In the genomic region with DNA sequence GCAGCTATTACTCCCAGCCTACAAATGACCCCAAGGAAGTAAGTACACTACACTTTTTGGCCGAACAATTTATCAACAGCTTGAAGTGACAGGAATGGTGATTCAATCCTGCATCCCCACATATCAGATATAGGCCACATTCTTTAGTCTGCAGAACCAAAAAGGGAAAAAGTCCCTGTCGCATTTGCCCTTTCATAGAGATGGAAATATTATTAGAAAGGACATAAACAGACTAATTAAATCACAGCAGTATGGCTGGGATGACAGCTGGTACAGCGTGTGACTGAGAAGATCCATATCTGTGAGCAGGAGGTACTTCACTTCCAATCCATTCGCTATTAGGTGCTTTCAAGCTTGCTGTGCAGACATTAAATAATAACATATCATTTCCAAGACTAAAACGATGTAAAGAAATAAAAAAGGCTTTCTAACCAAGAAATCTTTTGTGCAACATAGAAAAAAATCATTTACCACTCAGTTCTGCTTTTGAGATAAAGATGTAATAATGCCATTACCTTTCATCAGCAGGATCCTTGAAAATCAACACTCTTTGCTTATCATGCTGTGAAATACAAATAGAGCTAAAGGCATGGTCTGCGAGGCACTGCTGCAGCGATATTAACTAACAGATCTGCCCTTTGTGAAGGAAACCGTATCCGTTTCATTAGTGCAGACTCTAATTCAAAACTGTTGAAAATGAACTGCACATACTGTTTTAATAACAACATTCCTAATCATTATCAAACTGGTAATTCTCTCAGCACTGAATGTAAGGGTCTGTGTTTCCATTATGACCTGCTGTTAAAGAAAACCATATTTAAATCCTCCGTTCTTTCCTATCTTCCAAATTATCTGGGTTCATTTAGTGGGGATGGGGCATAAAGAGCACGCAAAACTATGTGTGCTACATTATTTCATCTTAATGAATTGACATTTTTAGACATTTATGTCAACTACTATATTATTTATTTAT, we compare ENCODE assay signal across 2 cellular contexts.
TF ChIP-seq lines count a peak whose summit lies in the region.

No MANE protein-coding gene starts in this region.

TF ChIP-seq in endothelial cell of umbilical vein, 7 proteins besides CTCF, POLR2A, EP300 and RAD21:
- TF ChIP-seq GATA2 (IDR thresholded peaks at IDR 0.05; ENCODE audit: insufficient read depth, insufficient read length, low read depth, low read length) (peak; percentile 64), EZH2 (IDR thresholded peaks at IDR 0.05; ENCODE audit: borderline replicate concordance, low read depth, low read length, severe bottlenecking) (no peak)
TF ChIP-seq in endothelial cell of umbilical vein: peak in this region for 1.

TF ChIP-seq in HepG2, 621 proteins besides CTCF, POLR2A, EP300 and RAD21:
- TF ChIP-seq SOX6 (IDR thresholded peaks at IDR 0.05), result no peak
- no peak for TF ChIP-seq SOX6 (CRISPR knock-in tag; IDR thresholded peaks at IDR 0.05)
- no peak for TF ChIP-seq MXD4 (CRISPR knock-in tag; IDR thresholded peaks at IDR 0.05)
- no peak for TF ChIP-seq YEATS2 (CRISPR knock-in tag; IDR thresholded peaks at IDR 0.05; ENCODE audit: borderline replicate concordance)
- no peak for TF ChIP-seq MIER2 (CRISPR knock-in tag; IDR thresholded peaks at IDR 0.05)
- TF ChIP-seq ZFP41 (CRISPR knock-in tag; IDR thresholded peaks at IDR 0.05; ENCODE audit: borderline replicate concordance), result no peak
- no peak for TF ChIP-seq AHR (CRISPR knock-in tag; IDR thresholded peaks at IDR 0.05)
TF ChIP-seq in HepG2: peak in this region for 0.
